ENCODE assay signal across 29 cellular contexts in genomic region chr13:75334634-75335447, GRCh38.
"Had no signal": no experiment of that assay in that cellular context is flagged by ENCODE, and none has a peak within 500 bp of the region (broad histone marks: within the 10 kb centered on the region; RNA-seq: fewer than 3 reads in every experiment).

No MANE protein-coding gene starts in this region.

- H3K4me2 ChIP-seq: SK-N-SH had no signal

- H3K4me3 ChIP-seq: ascending aorta, body of pancreas, SJCRH30 had no signal

- H3K36me3 Mint-ChIP-seq: activated CD4-positive, alpha-beta memory T cell treated with anti-CD3 and anti-CD28 coated beads for 36 hours; activated naive CD4-positive, alpha-beta T cell treated with anti-CD3 and anti-CD28 coated beads, Interleukin-2, amount 50 U/mL, for 72 hours had no signal

- H3K27ac ChIP-seq: ascending aorta, SJCRH30, VCaP had no signal

- H3K27ac Mint-ChIP-seq: activated CD4-positive, alpha-beta memory T cell treated with anti-CD3 and anti-CD28 coated beads for 36 hours; activated CD4-positive, alpha-beta T cell treated with anti-CD3 and anti-CD28 coated beads, Interleukin-2, amount 10 ng/mL, durations not matched to agents 7 days and 5 days; activated naive CD4-positive, alpha-beta T cell treated with anti-CD3 and anti-CD28 coated beads, Interleukin-2, amount 50 U/mL, for 72 hours; activated naive CD8-positive, alpha-beta T cell treated with anti-CD3 and anti-CD28 coated beads, Interleukin-2, amount 50 U/mL, for 24 hours had no signal

- DNase-seq: activated CD4-positive, alpha-beta memory T cell treated with anti-CD3 and anti-CD28 coated beads for 36 hours; activated CD4-positive, alpha-beta T cell treated with anti-CD3 and anti-CD28 coated beads, Interleukin-2, amount 10 ng/mL, durations not matched to agents 7 days and 5 days; activated CD4-positive, CD25-positive, alpha-beta regulatory T cell; activated CD8-positive, alpha-beta memory T cell treated with anti-CD3 and anti-CD28 coated beads for 24 hours; activated effector memory CD4-positive, alpha-beta T cell treated with anti-CD3 and anti-CD28 coated beads, Interleukin-2, amount 50 U/mL, for 16 hours; activated naive CD4-positive, alpha-beta T cell treated with Interleukin-2 at 50 U/mL for 16 hours; activated naive CD8-positive, alpha-beta T cell treated with anti-CD3 and anti-CD28 coated beads, Interleukin-2, amount 50 U/mL, for 24 hours; activated T-cell treated with anti-CD3 and anti-CD28 coated beads, Interleukin-2, amount 50 U/mL, for 4 hours; amniotic stem cell; body of pancreas; Kasumi-1; KBM-7; NCI-H1105 treated with DMSO at 0.1 percent for 48 hours; NCI-H1930; NCI-H2107; NCI-H2171 treated with DMSO at 0.1 percent for 48 hours; NCI-H226; NCI-H526; NCI-H774; OCI-M1; RPMI8226; SJCRH30; SK-N-SH; T-helper 1 cell had no signal

- H3K27me3 Mint-ChIP-seq: activated CD4-positive, alpha-beta T cell treated with anti-CD3 and anti-CD28 coated beads, Interleukin-2, amount 10 ng/mL, durations not matched to agents 7 days and 5 days; activated naive CD8-positive, alpha-beta T cell treated with anti-CD3 and anti-CD28 coated beads, Interleukin-2, amount 50 U/mL, for 24 hours had no signal

- H3K4me3 Mint-ChIP-seq: activated CD4-positive, alpha-beta memory T cell treated with anti-CD3 and anti-CD28 coated beads for 36 hours; activated CD4-positive, alpha-beta T cell treated with anti-CD3 and anti-CD28 coated beads, Interleukin-2, amount 10 ng/mL, durations not matched to agents 7 days and 5 days; activated naive CD8-positive, alpha-beta T cell treated with anti-CD3 and anti-CD28 coated beads, Interleukin-2, amount 50 U/mL, for 24 hours; activated T-cell treated with anti-CD3 and anti-CD28 coated beads, Interleukin-2, amount 50 U/mL, for 4 hours had no signal

- H3K27me3 ChIP-seq: ascending aorta, body of pancreas, SJCRH30 had no signal

- H3K4me1 ChIP-seq: ascending aorta, SJCRH30 had no signal

- H3K9me3 Mint-ChIP-seq: activated CD4-positive, alpha-beta memory T cell treated with anti-CD3 and anti-CD28 coated beads for 36 hours; activated CD4-positive, alpha-beta T cell treated with anti-CD3 and anti-CD28 coated beads, Interleukin-2, amount 10 ng/mL, durations not matched to agents 7 days and 5 days; activated naive CD4-positive, alpha-beta T cell treated with anti-CD3 and anti-CD28 coated beads, Interleukin-2, amount 50 U/mL, for 72 hours; activated naive CD8-positive, alpha-beta T cell treated with anti-CD3 and anti-CD28 coated beads, Interleukin-2, amount 50 U/mL, for 24 hours; activated T-cell treated with anti-CD3 and anti-CD28 coated beads, Interleukin-2, amount 50 U/mL, for 4 hours had no signal

- H3K9ac ChIP-seq: SK-N-SH had no signal

- H3K4me1 Mint-ChIP-seq: activated CD4-positive, alpha-beta T cell treated with anti-CD3 and anti-CD28 coated beads, Interleukin-2, amount 10 ng/mL, durations not matched to agents 7 days and 5 days had no signal

- H3K9me3 ChIP-seq: ascending aorta, body of pancreas, SJCRH30, SK-N-SH had no signal

- ATAC-seq: activated naive CD4-positive, alpha-beta T cell treated with anti-CD3 and anti-CD28 coated beads, Interleukin-2, amount 50 U/mL, for 72 hours; activated naive CD8-positive, alpha-beta T cell treated with anti-CD3 and anti-CD28 coated beads, Interleukin-2, amount 50 U/mL, for 24 hours; activated T-cell treated with anti-CD3 and anti-CD28 coated beads, Interleukin-2, amount 50 U/mL, for 4 hours; body of pancreas; Panc1; Right ventricle myocardium inferior had no signal
